Comparison of ENCODE assay signal across 13 cellular contexts in the genomic region with DNA sequence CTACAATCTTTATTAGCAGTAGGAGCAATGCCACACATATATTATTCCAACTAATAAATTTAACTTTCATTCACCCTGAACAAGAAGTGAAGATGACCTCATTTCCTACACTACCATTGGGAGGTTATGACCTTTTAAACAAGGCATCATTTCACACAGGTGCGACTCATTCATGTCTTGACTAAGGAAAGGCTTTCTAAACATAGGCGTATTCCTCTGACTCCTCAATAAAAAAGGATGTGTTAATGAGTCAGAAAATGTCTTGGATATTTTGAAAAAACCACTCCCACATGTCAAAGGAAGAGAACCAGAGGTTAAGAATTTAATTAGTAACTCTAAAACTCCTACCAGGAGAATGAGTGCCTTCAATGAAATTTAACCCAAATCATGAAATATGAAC.
DNase-seq lines count a peak whose midpoint lies in the region; FAIRE-seq and TF ChIP-seq lines count a peak whose summit lies in the region.
"Had no signal": no experiment of that assay in that cellular context is flagged by ENCODE, and none has a peak within 500 bp of the region (broad histone marks: within the 10 kb centered on the region; RNA-seq: fewer than 3 reads in every experiment).

No MANE protein-coding gene starts in this region.

- DNase-seq in AG20443 (ENCODE audit: low spot score) (peak; percentile 45), HCEC 1CT (peak; percentile 78), SW 1271 (lab: John Stamatoyannopoulos, UW) (peak; percentile 64 to 88), keratinocyte (ENCODE audit: low read depth, low spot score) (peak; percentile 75), RPMI8226 (no peak), GM19240 (ENCODE audit: insufficient read length, low spot score) (no peak), CD14-positive monocyte (ENCODE audit: low spot score) (no peak), cerebellar cortex (ENCODE audit: low spot score) (no peak)
- DNase-seq: body of pancreas; NCI-H2081; stimulated activated CD4-positive, alpha-beta T cell treated with anti-CD3 and anti-CD28 coated beads, Interleukin-2, amount 100 ng/mL, for 48 hours; testis had no signal

- H3K79me2 ChIP-seq in keratinocyte (ENCODE audit: control insufficient read depth, insufficient read depth, low read length): peaks cover 20% of the 10 kb centered on the region

- H3K9ac ChIP-seq in keratinocyte (ENCODE audit: control insufficient read depth, extremely low read depth, insufficient read depth, low read length): no peak overlapping the region

- peak overlapping the region; percentile 44 for H3K27ac ChIP-seq in keratinocyte (ENCODE audit: control insufficient read depth, insufficient read depth, low read length)
- H3K27ac ChIP-seq: body of pancreas, HL-60, testis had no signal

- H3K9me3 ChIP-seq in keratinocyte (ENCODE audit: control insufficient read depth, low read depth, low read length): no peaks in the 10 kb centered on the region
- H3K9me3 ChIP-seq: body of pancreas, testis had no signal

- peaks cover 29% of the 10 kb centered on the region for H3K4me1 ChIP-seq in keratinocyte (ENCODE audit: control insufficient read depth, extremely low read depth, insufficient read depth, low read length)
- H3K4me1 ChIP-seq: testis had no signal

- H3K4me1 Mint-ChIP-seq in CD14-positive monocyte: peaks cover 8% of the 10 kb centered on the region

- H3K9me1 ChIP-seq in keratinocyte (ENCODE audit: control insufficient read depth, extremely low read depth, insufficient read depth, low read length): no peaks in the 10 kb centered on the region

- dilution Hi-C loops in keratinocyte (cut with MboI; ENCODE audit: extremely low pct_ligation_motif_present, low sequenced_read_pairs): no loop called here

- peak overlapping the region; percentile 46 for H3K4me2 ChIP-seq in keratinocyte (ENCODE audit: control insufficient read depth, extremely low read depth, insufficient read depth, low read depth, low read length)

- intact Hi-C loops in CD14-positive monocyte (cut with micrococcal nuclease): no loop called here

- H3K27me3 Mint-ChIP-seq in CD14-positive monocyte (ENCODE audit: low read depth in 3 of 3): peaks cover 2 to 9% (median 2%) of the 10 kb centered on the region in 3 donors

- H3K27ac Mint-ChIP-seq in CD14-positive monocyte: no peak overlapping the region

- H4K20me1 ChIP-seq in keratinocyte (ENCODE audit: control insufficient read depth, extremely low read depth, insufficient read depth, low read length): no peaks in the 10 kb centered on the region

- H3K36me3 Mint-ChIP-seq in CD14-positive monocyte: no peaks in the 10 kb centered on the region

- no peak for TF ChIP-seq CTCF in keratinocyte (optimal IDR thresholded peaks at IDR 0.05 in 1 of 3, IDR thresholded peaks at IDR 0.05 in 1 of 3, conservative IDR thresholded peaks at IDR 0.05 in 1 of 3; ENCODE audit: extremely low read depth in 1 of 3, insufficient read depth in 2 of 3, low read length in 3 of 3)
- no peak for TF ChIP-seq CTCF in CD14-positive monocyte (IDR thresholded peaks at IDR 0.05)

- no peak overlapping the region for H2AFZ ChIP-seq in keratinocyte (ENCODE audit: control insufficient read depth, low read length)

- FAIRE-seq in keratinocyte (lab: Jason Lieb, UNC): peak; percentile 91

- H3K4me3 ChIP-seq in keratinocyte (ENCODE audit: control insufficient read depth in 2 of 3, extremely low read depth in 1 of 3, insufficient read depth in 2 of 3, low read depth in 1 of 3, low read length in 3 of 3): peak overlapping the region in 1 of 3 experiments; percentile 23
- H3K4me3 ChIP-seq: body of pancreas, testis had no signal

- H3K27me3 ChIP-seq in keratinocyte (ENCODE audit: control insufficient read depth, extremely low read depth, insufficient read depth, low read length): no peaks in the 10 kb centered on the region
- H3K27me3 ChIP-seq: body of pancreas, testis had no signal

- H3K36me3 ChIP-seq in keratinocyte (ENCODE audit: control insufficient read depth in 2 of 2, extremely low read depth in 1 of 2, insufficient read depth in 2 of 2, low read length in 2 of 2): peaks cover 1 to 2% of the 10 kb centered on the region in 2 experiments

- no peak overlapping the region for H3K4me3 Mint-ChIP-seq in CD14-positive monocyte

- no peaks in the 10 kb centered on the region for H3K9me3 Mint-ChIP-seq in CD14-positive monocyte

Comparison
In these comparisons a context has a peak if more than half of its experiments do, and no peak if none do; other contexts are left out.
1. DNase-seq: peak in AG20443 (single experiment), HCEC 1CT (single experiment), SW 1271 (2 of 2) and keratinocyte (single experiment); none in RPMI8226 (single experiment), GM19240 (single experiment), CD14-positive monocyte (single experiment) and cerebellar cortex (single experiment).